ENCODE assay signal across 17 cellular contexts in genomic region chr6:81763968-81764367, GRCh38.
"Had no signal": no experiment of that assay in that cellular context is flagged by ENCODE, and none has a peak within 500 bp of the region (broad histone marks: within the 10 kb centered on the region; RNA-seq: fewer than 3 reads in every experiment).

No MANE protein-coding gene starts in this region.

- DNase-seq: colonic mucosa; dermis blood vessel endothelial cell; foreskin keratinocyte; heart left ventricle; hippocampal formation; kidney glomerular epithelial cell; naive thymus-derived CD4-positive, alpha-beta T cell; nephron progenitor cell; psoas muscle; retina; sigmoid colon; stimulated activated CD4-positive, alpha-beta T cell treated with anti-CD3 and anti-CD28 coated beads, Interleukin-12 subunit alpha, Interleukin-12 subunit beta, amount 100 ng/mL, for 4 hours; stimulated activated naive CD4-positive, alpha-beta T cell treated with Interleukin-2 at 50 U/mL for 16 hours; upper lobe of left lung; uterus had no signal

- H3K4me1 ChIP-seq: psoas muscle, uterus had no signal

- FAIRE-seq: islet of Langerhans had no signal

- H3K4me3 Mint-ChIP-seq: naive thymus-derived CD4-positive, alpha-beta T cell; nephron progenitor cell had no signal

- H3K9me3 Mint-ChIP-seq: naive thymus-derived CD4-positive, alpha-beta T cell; nephron progenitor cell had no signal

- H3K36me3 Mint-ChIP-seq: naive thymus-derived CD4-positive, alpha-beta T cell had no signal

- H3K4me3 ChIP-seq: colonic mucosa, heart left ventricle, psoas muscle, sigmoid colon, skin epidermis, upper lobe of left lung, uterus had no signal

- ATAC-seq: foreskin keratinocyte; heart left ventricle; naive thymus-derived CD4-positive, alpha-beta T cell; psoas muscle had no signal

- H3K27me3 ChIP-seq: colonic mucosa, foreskin keratinocyte, heart left ventricle, sigmoid colon, upper lobe of left lung, uterus had no signal

- H3K9me3 ChIP-seq: colonic mucosa, heart left ventricle, psoas muscle, sigmoid colon, upper lobe of left lung, uterus had no signal

- H3K36me3 ChIP-seq: colonic mucosa, heart left ventricle, sigmoid colon, upper lobe of left lung, uterus had no signal

- H3K27ac ChIP-seq: colonic mucosa, foreskin keratinocyte, heart left ventricle, psoas muscle, sigmoid colon, skin epidermis, upper lobe of left lung, uterus had no signal

- H3K27ac Mint-ChIP-seq: naive thymus-derived CD4-positive, alpha-beta T cell; nephron progenitor cell had no signal
